In the genomic region with DNA sequence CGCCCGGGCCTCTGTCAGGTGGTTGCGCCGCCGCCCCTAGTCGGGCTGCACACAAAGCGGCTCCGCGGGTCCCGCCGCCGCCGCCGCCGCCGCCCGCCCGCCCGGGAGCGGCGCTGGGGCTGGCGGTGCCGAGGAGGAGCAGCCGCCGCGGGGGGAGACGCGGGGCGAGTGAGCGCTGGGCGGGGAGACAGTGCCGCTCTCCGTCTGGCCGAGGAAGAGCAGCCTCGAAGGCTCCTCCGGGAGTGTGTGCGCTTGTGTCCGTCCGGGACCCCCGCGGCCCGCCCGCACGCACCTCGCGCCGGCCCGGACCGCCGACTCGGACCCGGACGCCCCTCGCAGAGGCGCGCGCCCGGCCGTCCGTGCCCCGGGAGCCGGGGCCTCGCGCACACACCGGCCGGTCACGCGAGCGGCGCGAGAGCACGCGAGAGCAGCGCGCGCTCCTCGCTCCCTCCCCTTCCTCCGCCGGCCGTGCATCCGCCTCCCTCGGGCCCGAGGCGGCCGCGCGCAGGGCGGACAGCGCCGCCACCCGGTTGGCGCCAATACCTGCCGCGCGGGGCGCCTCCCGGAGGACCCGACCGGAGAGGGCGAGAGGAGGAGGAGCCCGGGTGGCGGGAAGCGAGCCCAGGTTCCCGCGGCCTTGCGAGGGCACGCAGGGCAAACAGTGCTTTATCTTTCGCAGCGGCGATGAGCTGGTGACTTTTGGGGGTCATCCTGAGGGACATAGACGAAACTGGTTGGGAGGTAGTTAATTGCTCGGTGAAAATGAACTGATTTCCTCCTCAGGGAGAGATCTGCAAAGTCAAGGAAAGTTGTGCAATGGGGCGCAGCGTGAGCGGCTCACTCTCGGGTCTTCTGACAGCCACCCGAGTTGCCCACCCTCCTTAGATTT, we compare ENCODE assay signal across 8 cellular contexts. TPM values are rescaled to one million over a fixed set of nuclear protein-coding genes. Genes with fewer than 3 reads are reported as not detected.
DNase-seq lines count a peak whose midpoint lies in the region; ATAC-seq and TF ChIP-seq lines count a peak whose summit lies in the region.

A gene with protein sequence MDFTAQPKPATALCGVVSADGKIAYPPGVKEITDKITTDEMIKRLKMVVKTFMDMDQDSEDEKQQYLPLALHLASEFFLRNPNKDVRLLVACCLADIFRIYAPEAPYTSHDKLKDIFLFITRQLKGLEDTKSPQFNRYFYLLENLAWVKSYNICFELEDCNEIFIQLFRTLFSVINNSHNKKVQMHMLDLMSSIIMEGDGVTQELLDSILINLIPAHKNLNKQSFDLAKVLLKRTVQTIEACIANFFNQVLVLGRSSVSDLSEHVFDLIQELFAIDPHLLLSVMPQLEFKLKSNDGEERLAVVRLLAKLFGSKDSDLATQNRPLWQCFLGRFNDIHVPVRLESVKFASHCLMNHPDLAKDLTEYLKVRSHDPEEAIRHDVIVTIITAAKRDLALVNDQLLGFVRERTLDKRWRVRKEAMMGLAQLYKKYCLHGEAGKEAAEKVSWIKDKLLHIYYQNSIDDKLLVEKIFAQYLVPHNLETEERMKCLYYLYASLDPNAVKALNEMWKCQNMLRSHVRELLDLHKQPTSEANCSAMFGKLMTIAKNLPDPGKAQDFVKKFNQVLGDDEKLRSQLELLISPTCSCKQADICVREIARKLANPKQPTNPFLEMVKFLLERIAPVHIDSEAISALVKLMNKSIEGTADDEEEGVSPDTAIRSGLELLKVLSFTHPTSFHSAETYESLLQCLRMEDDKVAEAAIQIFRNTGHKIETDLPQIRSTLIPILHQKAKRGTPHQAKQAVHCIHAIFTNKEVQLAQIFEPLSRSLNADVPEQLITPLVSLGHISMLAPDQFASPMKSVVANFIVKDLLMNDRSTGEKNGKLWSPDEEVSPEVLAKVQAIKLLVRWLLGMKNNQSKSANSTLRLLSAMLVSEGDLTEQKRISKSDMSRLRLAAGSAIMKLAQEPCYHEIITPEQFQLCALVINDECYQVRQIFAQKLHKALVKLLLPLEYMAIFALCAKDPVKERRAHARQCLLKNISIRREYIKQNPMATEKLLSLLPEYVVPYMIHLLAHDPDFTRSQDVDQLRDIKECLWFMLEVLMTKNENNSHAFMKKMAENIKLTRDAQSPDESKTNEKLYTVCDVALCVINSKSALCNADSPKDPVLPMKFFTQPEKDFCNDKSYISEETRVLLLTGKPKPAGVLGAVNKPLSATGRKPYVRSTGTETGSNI (N-terminal part only) (minus strand): TSS at position 423 of the 889 bp plus-strand sequence. CDS start 1,334 bp downstream, outside the sequence.

- H2AFZ ChIP-seq in MM.1S (ENCODE audit: low read length) = peak within 1 kb of the TSS; percentile 96
- peak within 1 kb of the TSS; percentile 91 for H2AFZ ChIP-seq in neuronal stem cell (ENCODE audit: low read length)

- H4K20me1 ChIP-seq in MM.1S (ENCODE audit: insufficient read depth, low read length) = peaks cover 4% of the 10 kb centered on the region

- peak within 1 kb of the TSS; percentile 93 for H3K4me3 ChIP-seq in MM.1S (ENCODE audit: low read length)
- H3K4me3 ChIP-seq in neuronal stem cell (ENCODE audit: low read length in 2 of 2) = peak within 1 kb of the TSS; percentile 58 to 97

- peak within 1 kb of the TSS; percentile 94 for H2BK5ac ChIP-seq in neuronal stem cell (ENCODE audit: low read length)

- H3K18ac ChIP-seq in neuronal stem cell (ENCODE audit: low read length) = peak within 1 kb of the TSS; percentile 99

- H4K8ac ChIP-seq in neuronal stem cell (ENCODE audit: low read depth, low read length) = peak within 1 kb of the TSS; percentile 65

- ATAC-seq in foreskin keratinocyte = peak; percentile 87

- no peaks in the 10 kb centered on the region for H3K9me2 ChIP-seq in MM.1S (replicated peaks; ENCODE audit: insufficient read depth, low read length)

- TF ChIP-seq CTCF in MM.1S (IDR thresholded peaks at IDR 0.05; ENCODE audit: low read length) (peak; percentile 78), foreskin keratinocyte (conservative IDR thresholded peaks at IDR 0.05) (peak; percentile 100), subcutaneous adipose tissue (IDR thresholded peaks at IDR 0.05; ENCODE audit: low read depth) (no peak)

- peak within 1 kb of the TSS; percentile 71 for H3K14ac ChIP-seq in neuronal stem cell (ENCODE audit: low read length)

- H3K79me2 ChIP-seq in MM.1S (ENCODE audit: low read length) = peaks cover 46% of the 10 kb centered on the region

- peaks cover 9% of the 10 kb centered on the region; the same call in 1 of the 2 replicates for H3F3A ChIP-seq in MM.1S (ENCODE audit: insufficient read depth, low read length)

- peak; percentile 93 for DNase-seq in GDM1 (lab: John Stamatoyannopoulos, UW)
- peak; percentile 77 for DNase-seq in HCEC 1CT
- DNase-seq in MM.1S = peak; percentile 94
- peak; percentile 86 for DNase-seq in SIG-M5 treated with dmso at 0.1 percent for 504 hours (lab: John Stamatoyannopoulos, UW; ENCODE audit: unreplicated experiment)
- peak; percentile 80 for DNase-seq in activated gamma-delta T cell treated with anti-CD3 and anti-CD28 coated beads, Interleukin-2, amount 50 U/mL, for 16 hours (ENCODE audit: low read depth)
- peak; percentile 72 to 76 for DNase-seq in foreskin keratinocyte
- peak; percentile 90 for DNase-seq in neuronal stem cell (ENCODE audit: low spot score)

- H3K4ac ChIP-seq in neuronal stem cell (ENCODE audit: low read length) = peak within 1 kb of the TSS; percentile 66

- H2BK15ac ChIP-seq in neuronal stem cell (ENCODE audit: low read length) = no peak within 1 kb of the TSS

- H3K23ac ChIP-seq in neuronal stem cell (ENCODE audit: low read depth, low read length, poor library complexity) = peak within 1 kb of the TSS; percentile 89

- peaks cover 7% of the 10 kb centered on the region for H3K79me1 ChIP-seq in neuronal stem cell (ENCODE audit: low read depth, low read length)

- H3K4me2 ChIP-seq in MM.1S (ENCODE audit: low read depth, low read length) = peak within 1 kb of the TSS; percentile 78
- peak within 1 kb of the TSS; percentile 65 for H3K4me2 ChIP-seq in neuronal stem cell (ENCODE audit: insufficient read depth, low read length, poor library complexity, severe bottlenecking)

- H3K36me3 ChIP-seq in MM.1S (replicated peaks; ENCODE audit: insufficient read depth, low read length) (no peaks in the 10 kb centered on the region; the same call in 1 of the 2 replicates), neuronal stem cell (replicated peaks in 1 of 2; ENCODE audit: control insufficient read depth in 2 of 2, insufficient read depth in 2 of 2, low read length in 2 of 2) (peaks cover 14 to 35% of the 10 kb centered on the region in 2 donors)

- no CpG with 5 or more reads among the region's 117 CpGs for WGBS in neuronal stem cell (ENCODE audit: extremely low coverage in 2 of 2, insufficient read length in 2 of 2, insufficient replicate concordance in 1 of 2), 2 donors

- H3K9me3 ChIP-seq in MM.1S (replicated peaks; ENCODE audit: insufficient read depth, low read length) (no peaks in the 10 kb centered on the region), neuronal stem cell (replicated peaks in 1 of 2; ENCODE audit: control insufficient read depth in 2 of 2, insufficient read depth in 1 of 2, low read depth in 1 of 2, low read length in 2 of 2) (peaks cover 2 to 4% of the 10 kb centered on the region in 2 donors)

- H2BK12ac ChIP-seq in neuronal stem cell (ENCODE audit: low read length) = no peak within 1 kb of the TSS

- H4K91ac ChIP-seq in neuronal stem cell (ENCODE audit: low read depth, low read length, poor library complexity) = no peak within 1 kb of the TSS

- H3K27me3 ChIP-seq in MM.1S (replicated peaks; ENCODE audit: insufficient read depth, low read length) (no peaks in the 10 kb centered on the region), foreskin keratinocyte (no peaks in the 10 kb centered on the region), neuronal stem cell (ENCODE audit: control insufficient read depth in 3 of 3, insufficient read depth in 3 of 3, low read depth in 1 of 3, low read length in 3 of 3) (no peaks in the 10 kb centered on the region)

- H3K9ac ChIP-seq in MM.1S (ENCODE audit: low read length) (peak within 1 kb of the TSS; percentile 94), neuronal stem cell (ENCODE audit: low read depth, low read length, poor library complexity) (peak within 1 kb of the TSS; percentile 95)

- H2AK5ac ChIP-seq in neuronal stem cell (ENCODE audit: low read depth, low read length) = peak within 1 kb of the TSS; percentile 97

- peak within 1 kb of the TSS; percentile 57; the same call in 1 of the 2 replicates for H3K27ac ChIP-seq in MM.1S (ENCODE audit: low read length)
- peak within 1 kb of the TSS; percentile 83 for H3K27ac ChIP-seq in foreskin keratinocyte
- H3K27ac ChIP-seq in neuronal stem cell (replicated peaks; ENCODE audit: low read length) = peak within 1 kb of the TSS; percentile 90

- H2BK120ac ChIP-seq in neuronal stem cell (ENCODE audit: low read depth, low read length) = peak within 1 kb of the TSS; percentile 47

- H3K4me1 ChIP-seq in MM.1S (ENCODE audit: low read length) (peaks cover 11% of the 10 kb centered on the region; the same call in 1 of the 2 replicates), foreskin keratinocyte (peaks cover 8% of the 10 kb centered on the region), neuronal stem cell (ENCODE audit: control insufficient read depth in 2 of 2, insufficient read depth in 1 of 2, low read depth in 1 of 2, low read length in 2 of 2) (peaks cover 2 to 4% of the 10 kb centered on the region in 2 donors)

RNA-seq across cellular contexts. Expression of the gene that starts here (rescaled TPM):
- 75.5 and 77.2 TPM in 2 replicates for total RNA-seq in foreskin keratinocyte
- polyA plus RNA-seq in foreskin keratinocyte = 15.1 and 18.3 TPM in 2 replicates
- polyA plus RNA-seq in neuronal stem cell (2013, experiment 1 of 2) = 36.4 TPM
- 36.7 TPM for polyA plus RNA-seq in neuronal stem cell (2013, experiment 2 of 2)
- 100 to 1,000 TPM in 1 of 4 donors, 10 to 100 TPM in 3; 58.8 to 114 (median 68.6) TPM for total RNA-seq in subcutaneous adipose tissue

Comparison
In these comparisons a context has a peak if more than half of its experiments do, and no peak if none do; other contexts are left out.
1. Peak in every context shown above with its lines: DNase-seq, ATAC-seq, H3K4me3 ChIP-seq and H3K27ac ChIP-seq.